8 cellular contexts compared by ENCODE assay signal in genomic region chr14:74019743-74020142, GRCh38. TPM values are rescaled to one million over a fixed set of nuclear protein-coding genes. Genes with fewer than 3 reads are reported as not detected.
DNase-seq lines count a peak whose midpoint lies in the region; ATAC-seq and TF ChIP-seq lines count a peak whose summit lies in the region.

No MANE protein-coding gene starts in this region.

- H3K36me3 Mint-ChIP-seq in activated T-helper 1 cell treated with anti-CD3 and anti-CD28 coated beads, Interleukin-12 subunit alpha, Interleukin-12 subunit beta, Interleukin-2, Interleukin-4 antibody, amounts not matched to agents 30 ng/mL and 10 ng/mL and 1 ng/mL, durations not matched to agents 14 hours and 24 hours and 36 hours (ENCODE audit: low read depth), result no peaks in the 10 kb centered on the region

- peak overlapping the region; percentile 3 for H3K27ac ChIP-seq in right cardiac atrium (ENCODE audit: low read length)
- peak overlapping the region; percentile 90 to 100 (median 98) for H3K27ac ChIP-seq in gastrocnemius medialis

- peak overlapping the region; percentile 63 for H3K27ac Mint-ChIP-seq in activated T-helper 1 cell treated with anti-CD3 and anti-CD28 coated beads, Interleukin-12 subunit alpha, Interleukin-12 subunit beta, Interleukin-2, Interleukin-4 antibody, amounts not matched to agents 30 ng/mL and 10 ng/mL and 1 ng/mL, durations not matched to agents 14 hours and 24 hours and 36 hours

- intact Hi-C loops in activated T-helper 1 cell treated with anti-CD3 and anti-CD28 coated beads, Interleukin-12 subunit alpha, Interleukin-12 subunit beta, Interleukin-2, Interleukin-4 antibody, amounts not matched to agents 30 ng/mL and 10 ng/mL and 1 ng/mL, durations not matched to agents 14 hours and 24 hours and 36 hours (cut with micrococcal nuclease), result loop anchor here (1.0 to 5.0 kb wide), 5 partner anchors 19 to 528 kb away; partner anchors contain the start of genes ALDH6A1, COQ6, FAM161B and LIN52
- intact Hi-C loops in right cardiac atrium (cut with DNase I), result no loop called here
- intact Hi-C loops in gastrocnemius medialis (cut with DNase I; ENCODE audit: low total_unique reads), result loop anchor here (1.0 to 5.0 kb wide), 7 partner anchors 19 to 561 kb away; partner anchors contain the start of genes ALDH6A1, COQ6, FAM161B and ISCA2

- TF ChIP-seq POLR2A in gastrocnemius medialis (IDR thresholded peaks at IDR 0.05), result no peak

- peak in 1 of 2 donors; percentile 27 for ATAC-seq in right cardiac atrium
- no peak for ATAC-seq in gastrocnemius medialis
- ATAC-seq in HG02610 (IDR thresholded peaks at IDR 0.05; ENCODE audit: unreplicated experiment), result no peak

- peak overlapping the region; percentile 89 for H3K4me3 Mint-ChIP-seq in activated T-helper 1 cell treated with anti-CD3 and anti-CD28 coated beads, Interleukin-12 subunit alpha, Interleukin-12 subunit beta, Interleukin-2, Interleukin-4 antibody, amounts not matched to agents 30 ng/mL and 10 ng/mL and 1 ng/mL, durations not matched to agents 14 hours and 24 hours and 36 hours

- peaks cover 17% of the 10 kb centered on the region for H3K4me1 Mint-ChIP-seq in activated T-helper 1 cell treated with anti-CD3 and anti-CD28 coated beads, Interleukin-12 subunit alpha, Interleukin-12 subunit beta, Interleukin-2, Interleukin-4 antibody, amounts not matched to agents 30 ng/mL and 10 ng/mL and 1 ng/mL, durations not matched to agents 14 hours and 24 hours and 36 hours (ENCODE audit: low read depth)

- H3K36me3 ChIP-seq in gastrocnemius medialis, result no peaks in the 10 kb centered on the region

- peak; percentile 36 for DNase-seq in DMS 273 (lab: John Stamatoyannopoulos, UW; ENCODE audit: unreplicated experiment)
- no peak for DNase-seq in DMS 273 treated with DMSO at 0.1 percent for 48 hours (lab: John Stamatoyannopoulos, UW)
- no peak for DNase-seq in activated T-helper 1 cell treated with anti-CD3 and anti-CD28 coated beads, Interleukin-12 subunit alpha, Interleukin-12 subunit beta, Interleukin-2, Interleukin-4 antibody, amounts not matched to agents 30 ng/mL and 10 ng/mL and 1 ng/mL, durations not matched to agents 14 hours and 24 hours and 36 hours (ENCODE audit: low spot score)
- DNase-seq in right cardiac atrium, result no peak
- no peak for DNase-seq in gastrocnemius medialis
- DNase-seq in OCI-M2 (lab: John Stamatoyannopoulos, UW; ENCODE audit: unreplicated experiment), result no peak
- no peak for DNase-seq in SW480 (ENCODE audit: low spot score)

- no peaks in the 10 kb centered on the region for H3K27me3 ChIP-seq in right cardiac atrium (ENCODE audit: control insufficient read depth, insufficient read depth)
- H3K27me3 ChIP-seq in gastrocnemius medialis, result no peaks in the 10 kb centered on the region

- no peaks in the 10 kb centered on the region for H3K9me3 ChIP-seq in right cardiac atrium (ENCODE audit: control insufficient read depth, low read length)
- no peaks in the 10 kb centered on the region for H3K9me3 ChIP-seq in gastrocnemius medialis

- peaks cover 3% of the 10 kb centered on the region for H3K27me3 Mint-ChIP-seq in activated T-helper 1 cell treated with anti-CD3 and anti-CD28 coated beads, Interleukin-12 subunit alpha, Interleukin-12 subunit beta, Interleukin-2, Interleukin-4 antibody, amounts not matched to agents 30 ng/mL and 10 ng/mL and 1 ng/mL, durations not matched to agents 14 hours and 24 hours and 36 hours (ENCODE audit: insufficient read depth)

- H3K4me3 ChIP-seq in right cardiac atrium (ENCODE audit: low read length) (peak overlapping the region; percentile 52), gastrocnemius medialis (peak overlapping the region; percentile 66 to 90 (median 76))

- TF ChIP-seq CTCF in gastrocnemius medialis (IDR thresholded peaks at IDR 0.05 in 4 of 5, conservative IDR thresholded peaks at IDR 0.05 in 1 of 5), result no peak

- in situ Hi-C loops in gastrocnemius medialis (cut with MboI; ENCODE audit: low sequenced_read_pairs in 4 of 4), result no loop called here

- WGBS in right cardiac atrium, result 8% methylated on average over 3 of the region's 3 CpGs

- no peaks in the 10 kb centered on the region for H3K9me3 Mint-ChIP-seq in activated T-helper 1 cell treated with anti-CD3 and anti-CD28 coated beads, Interleukin-12 subunit alpha, Interleukin-12 subunit beta, Interleukin-2, Interleukin-4 antibody, amounts not matched to agents 30 ng/mL and 10 ng/mL and 1 ng/mL, durations not matched to agents 14 hours and 24 hours and 36 hours

- no peaks in the 10 kb centered on the region for H3K4me1 ChIP-seq in right cardiac atrium (ENCODE audit: control insufficient read depth, insufficient read depth, low read length)
- H3K4me1 ChIP-seq in gastrocnemius medialis, result peaks cover 6 to 12% of the 10 kb centered on the region in 2 donors

RNA-seq across cellular contexts. Expression of gene BBOF1, which starts 0.6 kb away (rescaled TPM):
- 0.51 and 0.88 TPM in 2 replicates for total RNA-seq in activated T-helper 1 cell treated with anti-CD3 and anti-CD28 coated beads, Interleukin-12 subunit alpha, Interleukin-12 subunit beta, Interleukin-2, Interleukin-4 antibody, amounts not matched to agents 30 ng/mL and 10 ng/mL and 1 ng/mL, durations not matched to agents 14 hours and 24 hours and 36 hours
- total RNA-seq in right cardiac atrium, result 1 to 10 TPM; 4.9 to 5.5 (median 5.3) TPM
- polyA plus RNA-seq in right cardiac atrium, result 4.5 TPM
- total RNA-seq in gastrocnemius medialis, result 1 to 10 TPM in 3 of 4 donors, under 1 TPM in 1; 0.95 to 8.7 (median 1.9) TPM

RNA-seq across cellular contexts. Expression of gene ENTPD5, which starts 0.7 kb away (rescaled TPM):
- 10.7 and 12.2 TPM in 2 replicates for total RNA-seq in activated T-helper 1 cell treated with anti-CD3 and anti-CD28 coated beads, Interleukin-12 subunit alpha, Interleukin-12 subunit beta, Interleukin-2, Interleukin-4 antibody, amounts not matched to agents 30 ng/mL and 10 ng/mL and 1 ng/mL, durations not matched to agents 14 hours and 24 hours and 36 hours
- total RNA-seq in right cardiac atrium (1 to 10 TPM; 7.6 to 8.7 (median 7.9) TPM), gastrocnemius medialis (10 to 100 TPM in 1 of 4 donors, 1 to 10 TPM in 3; 5.4 to 10.2 (median 7.3) TPM)
- 5.7 TPM for polyA plus RNA-seq in right cardiac atrium

Comparison
In these comparisons a context has a peak if more than half of its experiments do, and no peak if none do; other contexts are left out.
1. intact Hi-C loops: an anchor here in activated T-helper 1 cell treated with anti-CD3 and anti-CD28 coated beads, Interleukin-12 subunit alpha, Interleukin-12 subunit beta, Interleukin-2, Interleukin-4 antibody, amounts not matched to agents 30 ng/mL and 10 ng/mL and 1 ng/mL, durations not matched to agents 14 hours and 24 hours and 36 hours (1.0 to 5.0 kb wide) and gastrocnemius medialis (1.0 to 5.0 kb wide); none called in right cardiac atrium.